34 cellular contexts compared by ENCODE assay signal in genomic region chr1:150142083-150142482, GRCh38.
"Had no signal": no experiment of that assay in that cellular context is flagged by ENCODE, and none has a peak within 500 bp of the region (broad histone marks: within the 10 kb centered on the region; RNA-seq: fewer than 3 reads in every experiment).

No MANE protein-coding gene starts in this region.

- DNase-seq: activated CD4-positive, alpha-beta memory T cell treated with anti-CD3 and anti-CD28 coated beads for 36 hours; activated CD4-positive, alpha-beta T cell treated with anti-CD3 and anti-CD28 coated beads, Interleukin-2, amount 10 ng/mL, durations not matched to agents 24 days and 14 days; activated CD4-positive, CD25-positive, alpha-beta regulatory T cell treated with anti-CD3 and anti-CD28 coated beads, Interleukin-2, amount 50 U/mL, for 72 hours; activated CD8-positive, alpha-beta memory T cell treated with anti-CD3 and anti-CD28 coated beads, Interleukin-2, amount 50 U/mL, for 48 hours; activated gamma-delta T cell; activated naive CD4-positive, alpha-beta T cell treated with anti-CD3 and anti-CD28 coated beads, Interleukin-2, amount 10 ng/mL, durations not matched to agents 7 days and 5 days; activated naive CD8-positive, alpha-beta T cell treated with anti-CD3 and anti-CD28 coated beads, Interleukin-2, amount 10 ng/mL, durations not matched to agents 7 days and 5 days; activated T-cell treated with anti-CD3 and anti-CD28 coated beads, Interleukin-2, amount 50 U/mL, for 24 hours; effector memory CD8-positive, alpha-beta T cell; foreskin fibroblast; heart left ventricle; hypothalamus; immature natural killer cell; kidney; lower lobe of right lung; mesendoderm; naive B cell; ovary; retina; stimulated activated CD4-positive, alpha-beta T cell treated with anti-CD3 and anti-CD28 coated beads, Interleukin-1b, Interleukin-23, amount 100 ng/mL, for 48 hours; stimulated activated CD4-positive, alpha-beta T cell treated with anti-CD3 and anti-CD28 coated beads, Interleukin-4, amount 100 ng/mL, for 4 hours; stimulated activated CD8-positive, alpha-beta memory T cell treated with anti-CD3 and anti-CD28 coated beads, Interleukin-4, amount 100 ng/mL, for 48 hours; stomach; T-helper 2 cell; tibial artery; upper lobe of right lung had no signal

- H3K27ac Mint-ChIP-seq: activated CD4-positive, alpha-beta memory T cell treated with anti-CD3 and anti-CD28 coated beads for 36 hours; activated CD4-positive, alpha-beta T cell treated with anti-CD3 and anti-CD28 coated beads, Interleukin-2, amount 10 ng/mL, durations not matched to agents 24 days and 14 days; activated naive CD4-positive, alpha-beta T cell treated with anti-CD3 and anti-CD28 coated beads, Interleukin-2, amount 10 ng/mL, durations not matched to agents 7 days and 5 days; activated naive CD8-positive, alpha-beta T cell treated with anti-CD3 and anti-CD28 coated beads, Interleukin-2, amount 10 ng/mL, durations not matched to agents 7 days and 5 days; activated T-cell treated with anti-CD3 and anti-CD28 coated beads, Interleukin-2, amount 50 U/mL, for 24 hours; brain; effector memory CD8-positive, alpha-beta T cell; immature natural killer cell; progenitor cell of endocrine pancreas; stimulated activated memory B cell treated with anti-CD40 and anti-IgM and Interleukin-4, amounts not matched to agents 10 μg/mL and 1 μg/mL and 100 μg/mL, for 72 hours had no signal

- H3K27me3 Mint-ChIP-seq: activated CD4-positive, alpha-beta memory T cell treated with anti-CD3 and anti-CD28 coated beads for 36 hours; activated naive CD8-positive, alpha-beta T cell treated with anti-CD3 and anti-CD28 coated beads, Interleukin-2, amount 10 ng/mL, durations not matched to agents 7 days and 5 days; activated T-cell treated with anti-CD3 and anti-CD28 coated beads, Interleukin-2, amount 50 U/mL, for 24 hours; brain; effector memory CD8-positive, alpha-beta T cell; naive B cell; progenitor cell of endocrine pancreas; stimulated activated memory B cell treated with anti-CD40 and anti-IgM and Interleukin-4, amounts not matched to agents 10 μg/mL and 1 μg/mL and 100 μg/mL, for 72 hours had no signal

- H3K4me3 Mint-ChIP-seq: activated CD4-positive, alpha-beta memory T cell treated with anti-CD3 and anti-CD28 coated beads for 36 hours; activated CD4-positive, alpha-beta T cell treated with anti-CD3 and anti-CD28 coated beads, Interleukin-2, amount 10 ng/mL, durations not matched to agents 24 days and 14 days; activated naive CD4-positive, alpha-beta T cell treated with anti-CD3 and anti-CD28 coated beads, Interleukin-2, amount 10 ng/mL, durations not matched to agents 7 days and 5 days; activated naive CD8-positive, alpha-beta T cell treated with anti-CD3 and anti-CD28 coated beads, Interleukin-2, amount 10 ng/mL, durations not matched to agents 7 days and 5 days; activated T-cell treated with anti-CD3 and anti-CD28 coated beads, Interleukin-2, amount 50 U/mL, for 24 hours; effector memory CD8-positive, alpha-beta T cell; immature natural killer cell; naive B cell had no signal

- H3K36me3 ChIP-seq: ascending aorta, lower lobe of right lung, ovary, tibial artery, upper lobe of right lung had no signal

- H3K36me3 Mint-ChIP-seq: activated CD4-positive, alpha-beta memory T cell treated with anti-CD3 and anti-CD28 coated beads for 36 hours; naive B cell; stimulated activated memory B cell treated with anti-CD40 and anti-IgM and Interleukin-4, amounts not matched to agents 10 μg/mL and 1 μg/mL and 100 μg/mL, for 72 hours had no signal

- ATAC-seq: effector memory CD8-positive, alpha-beta T cell; lower lobe of right lung; sciatic nerve; upper lobe of right lung had no signal

- H3K9me3 Mint-ChIP-seq: activated CD4-positive, alpha-beta memory T cell treated with anti-CD3 and anti-CD28 coated beads for 36 hours; activated CD4-positive, alpha-beta T cell treated with anti-CD3 and anti-CD28 coated beads, Interleukin-2, amount 10 ng/mL, durations not matched to agents 24 days and 14 days; activated naive CD4-positive, alpha-beta T cell treated with anti-CD3 and anti-CD28 coated beads, Interleukin-2, amount 10 ng/mL, durations not matched to agents 7 days and 5 days; activated naive CD8-positive, alpha-beta T cell treated with anti-CD3 and anti-CD28 coated beads, Interleukin-2, amount 10 ng/mL, durations not matched to agents 7 days and 5 days; activated T-cell treated with anti-CD3 and anti-CD28 coated beads, Interleukin-2, amount 50 U/mL, for 24 hours; brain; effector memory CD8-positive, alpha-beta T cell; immature natural killer cell; naive B cell; stimulated activated memory B cell treated with anti-CD40 and anti-IgM and Interleukin-4, amounts not matched to agents 10 μg/mL and 1 μg/mL and 100 μg/mL, for 72 hours had no signal

- H3K9me3 ChIP-seq: ascending aorta, heart left ventricle, lower lobe of right lung, ovary, stomach, suprapubic skin, tibial artery, upper lobe of right lung had no signal

- H3K4me1 ChIP-seq: ascending aorta, lower lobe of right lung, suprapubic skin, upper lobe of right lung had no signal

- H3K4me3 ChIP-seq: ascending aorta, coronary artery, heart left ventricle, lower lobe of right lung, ovary, smooth muscle cell, stomach, suprapubic skin, tibial artery, upper lobe of right lung had no signal
